8 cellular contexts compared by ENCODE assay signal in the genomic region with DNA sequence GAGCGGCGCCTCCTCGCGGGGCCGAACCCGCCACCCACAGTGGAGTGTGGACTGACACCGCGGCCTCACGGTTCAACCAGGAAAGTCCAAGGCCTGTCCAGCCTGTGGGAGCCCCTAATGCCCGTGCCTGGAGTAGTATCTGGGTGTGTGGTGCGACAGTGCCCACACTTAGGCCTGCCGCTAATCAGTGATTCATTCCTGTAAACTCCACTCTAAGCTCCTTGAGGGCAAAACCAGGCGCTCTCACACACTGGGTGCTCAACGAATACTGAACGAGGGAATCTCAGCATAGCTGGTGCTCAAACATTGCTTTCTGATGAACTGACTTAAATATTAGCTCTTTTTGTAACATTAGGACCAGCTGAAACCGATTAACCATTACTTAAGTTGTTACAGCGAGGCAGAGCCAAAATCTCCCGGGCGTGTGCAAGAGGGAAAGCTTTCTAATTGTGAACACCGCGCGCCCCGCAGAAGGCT. TPM values are rescaled to one million over a fixed set of nuclear protein-coding genes. Genes with fewer than 3 reads are reported as not detected.
A peak's percentile ranks its signal among the peaks of the same experiment; 100 is the strongest.
DNase-seq lines count a peak whose midpoint lies in the region; ATAC-seq and TF ChIP-seq lines count a peak whose summit lies in the region.

No MANE protein-coding gene starts in this region.

- TF ChIP-seq POLR2A in testis (IDR thresholded peaks at IDR 0.05) = no peak

- ATAC-seq in GM19455 (IDR thresholded peaks at IDR 0.05; ENCODE audit: unreplicated experiment) = peak; percentile 12
- peak; percentile 71 for ATAC-seq in left lung

- H3K36me3 ChIP-seq in left lung = no peaks in the 10 kb centered on the region
- no peaks in the 10 kb centered on the region for H3K36me3 ChIP-seq in testis (ENCODE audit: low read depth, missing control alignments)

- H3K27me3 ChIP-seq in left lung = peaks cover 3 to 64% of the 10 kb centered on the region in 2 donors
- no peaks in the 10 kb centered on the region for H3K27me3 ChIP-seq in testis

- H3K4me1 ChIP-seq in left lung (peaks cover 0 to 16% of the 10 kb centered on the region in 2 donors), testis (peaks cover 20% of the 10 kb centered on the region)

- intact Hi-C loops in left lung (cut with DNase I) = no loop called here
- intact Hi-C loops in testis (cut with DNase I; ENCODE audit: low total_unique reads) = no loop called here

- DNase-seq in AG10803 (ENCODE audit: low read depth) (peak; percentile 68), cardiac fibroblast (ENCODE audit: low read depth in 2 of 2) (peak; percentile 48 to 50), left lung (peak in 1 of 2 donors; percentile 36), testis (peak; percentile 39), LoVo (ENCODE audit: low spot score) (no peak), germinal center (ENCODE audit: low spot score) (no peak)
- no peak for DNase-seq in Jurkat, Clone E6-1 (ENCODE audit: low read depth, low spot score)

- H3K4me3 ChIP-seq in AG10803 (ENCODE audit: low read length) (peak overlapping the region; percentile 74), cardiac fibroblast (replicated peaks in 1 of 2; ENCODE audit: low read depth in 2 of 2, low read length in 2 of 2) (peak overlapping the region; percentile 54 to 69), left lung (peak overlapping the region; percentile 59 to 73), testis (peak overlapping the region; percentile 71 to 82)
- H3K4me3 ChIP-seq in Jurkat, Clone E6-1 (ENCODE audit: low read length) = peak overlapping the region; percentile 38

- peak overlapping the region; percentile 69 to 76 for H3K27ac ChIP-seq in left lung
- peak overlapping the region; percentile 92 for H3K27ac ChIP-seq in testis

- TF ChIP-seq CTCF in AG10803 (conservative IDR thresholded peaks at IDR 0.05; ENCODE audit: low read length) (0 out of 2 replicates have a peak, but pooled peaks have one; percentile 2), cardiac fibroblast (IDR thresholded peaks at IDR 0.05; ENCODE audit: low read depth, low read length) (no peak), left lung (IDR thresholded peaks at IDR 0.05) (no peak), testis (IDR thresholded peaks at IDR 0.05) (no peak)

- H3K9me3 ChIP-seq in left lung = no peaks in the 10 kb centered on the region
- H3K9me3 ChIP-seq in testis = no peaks in the 10 kb centered on the region

- WGBS in testis, 2 donors = 16 to 41% methylated on average over 13 to 15 of the region's 23 CpGs

RNA-seq across cellular contexts. Expression of gene GSDME, which starts 0.6 kb away (rescaled TPM):
- 17.2 TPM for polyA plus RNA-seq in Jurkat, Clone E6-1 (2012; ENCODE audit: insufficient read depth, insufficient read length)
- total RNA-seq in left lung (10 to 100 TPM in 1 of 2 donors, 1 to 10 TPM in 1; 8.3 to 13.1 TPM), testis (10 to 100 TPM; 55.0 to 59.4 TPM)
- 31.8 TPM for polyA plus RNA-seq in testis (ENCODE audit: insufficient read depth, low read depth, low replicate concordance)

Comparison
In these comparisons a context has a peak if more than half of its experiments do, and no peak if none do; other contexts are left out.
1. DNase-seq: peak in AG10803 (single experiment), cardiac fibroblast (2 of 2) and testis (single experiment); none in Jurkat, Clone E6-1 (single experiment), LoVo (single experiment) and germinal center (single experiment).
2. Peak in every context shown above with its lines, with median percentiles within 50 percentile points of each other: H3K4me3 ChIP-seq.